In the genomic region with DNA sequence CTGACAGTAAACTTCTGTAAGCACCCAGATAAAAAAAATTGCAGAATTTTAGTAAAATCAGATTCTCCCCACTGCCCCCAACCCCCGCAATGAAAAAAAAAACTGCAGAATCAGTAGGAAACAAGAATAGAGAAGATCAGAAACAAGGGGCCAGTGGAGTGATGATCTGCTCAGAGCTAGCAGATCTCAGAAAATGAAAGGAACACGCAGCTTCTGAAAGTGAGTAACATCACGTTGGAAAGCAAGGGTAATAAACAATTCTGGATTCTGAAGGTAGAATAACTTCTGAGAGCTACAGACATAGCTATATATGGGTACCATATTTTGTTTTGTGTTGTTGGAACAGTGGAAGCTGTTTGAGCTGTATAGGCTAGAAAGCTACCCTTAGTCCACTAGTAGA, we compare ENCODE assay signal across 23 cellular contexts. TPM values are rescaled to one million over a fixed set of nuclear protein-coding genes. Genes with fewer than 3 reads are reported as not detected.
DNase-seq lines count a peak whose midpoint lies in the region; ATAC-seq, FAIRE-seq and TF ChIP-seq lines count a peak whose summit lies in the region.
"Had no signal": no experiment of that assay in that cellular context is flagged by ENCODE, and none has a peak within 500 bp of the region (broad histone marks: within the 10 kb centered on the region; RNA-seq: fewer than 3 reads in every experiment).

No MANE protein-coding gene starts in this region.

- peak overlapping the region; percentile 66 for H3K27ac Mint-ChIP-seq in activated CD8-positive, alpha-beta memory T cell treated with anti-CD3 and anti-CD28 coated beads, Interleukin-2, amount 10 ng/mL, durations not matched to agents 7 days and 5 days
- peak overlapping the region; percentile 4 for H3K27ac Mint-ChIP-seq in activated CD8-positive, alpha-beta T cell treated with anti-CD3 and anti-CD28 coated beads, Interleukin-2, amount 10 ng/mL, durations not matched to agents 7 days and 5 days
- peak overlapping the region; percentile 19 for H3K27ac Mint-ChIP-seq in natural killer cell treated with Interleukin-12 subunit alpha and Interleukin-12 subunit beta and Interleukin-15 and Interleukin-18, amount 100 ng/mL, for 72 hours

- H3K4me3 Mint-ChIP-seq in activated CD8-positive, alpha-beta memory T cell treated with anti-CD3 and anti-CD28 coated beads, Interleukin-2, amount 10 ng/mL, durations not matched to agents 7 days and 5 days = no peak overlapping the region
- H3K4me3 Mint-ChIP-seq in activated CD8-positive, alpha-beta T cell treated with anti-CD3 and anti-CD28 coated beads, Interleukin-2, amount 10 ng/mL, durations not matched to agents 7 days and 5 days = no peak overlapping the region
- H3K4me3 Mint-ChIP-seq in natural killer cell treated with Interleukin-12 subunit alpha and Interleukin-12 subunit beta and Interleukin-15 and Interleukin-18, amount 100 ng/mL, for 72 hours = no peak overlapping the region
- H3K4me3 Mint-ChIP-seq: H9 had no signal

- no peak for TF ChIP-seq POLR2A in GM12892 (IDR thresholded peaks at IDR 0.05; ENCODE audit: low read depth, low read length)

- CTCF ChIA-PET in activated CD8-positive, alpha-beta memory T cell treated with anti-CD3 and anti-CD28 coated beads, Interleukin-2, amount 10 ng/mL, durations not matched to agents 7 days and 5 days (lab: Charles Lee) = no interaction called here
- CTCF ChIA-PET in activated CD8-positive, alpha-beta T cell treated with anti-CD3 and anti-CD28 coated beads, Interleukin-2, amount 10 ng/mL, durations not matched to agents 7 days and 5 days (lab: Charles Lee) = interaction anchor here (2.2 kb wide), 1 partner anchor 26 kb away, joined by 6 read pairs; no protein-coding TSS in a partner anchor

- no peaks in the 10 kb centered on the region for H3K9me3 Mint-ChIP-seq in activated CD8-positive, alpha-beta memory T cell treated with anti-CD3 and anti-CD28 coated beads, Interleukin-2, amount 10 ng/mL, durations not matched to agents 7 days and 5 days (ENCODE audit: low read depth)
- H3K9me3 Mint-ChIP-seq in activated CD8-positive, alpha-beta T cell treated with anti-CD3 and anti-CD28 coated beads, Interleukin-2, amount 10 ng/mL, durations not matched to agents 7 days and 5 days (ENCODE audit: insufficient read depth) = no peaks in the 10 kb centered on the region
- H3K9me3 Mint-ChIP-seq in natural killer cell treated with Interleukin-12 subunit alpha and Interleukin-12 subunit beta and Interleukin-15 and Interleukin-18, amount 100 ng/mL, for 72 hours = no peaks in the 10 kb centered on the region
- H3K9me3 Mint-ChIP-seq: activated T-helper 2 cell treated with anti-CD3 and anti-CD28 coated beads, Interferon-gamma antibody, Interleukin-2, Interleukin-4, amounts not matched to agents 10 μg/mL and 5 μg/mL and 100 μg/mL, durations not matched to agents 14 hours and 24 hours and 36 hours; H9 had no signal

- H3K4me1 Mint-ChIP-seq in activated CD8-positive, alpha-beta memory T cell treated with anti-CD3 and anti-CD28 coated beads, Interleukin-2, amount 10 ng/mL, durations not matched to agents 7 days and 5 days = peaks cover 11% of the 10 kb centered on the region
- peaks cover 17% of the 10 kb centered on the region for H3K4me1 Mint-ChIP-seq in activated CD8-positive, alpha-beta T cell treated with anti-CD3 and anti-CD28 coated beads, Interleukin-2, amount 10 ng/mL, durations not matched to agents 7 days and 5 days (ENCODE audit: low read depth)
- H3K4me1 Mint-ChIP-seq in natural killer cell treated with Interleukin-12 subunit alpha and Interleukin-12 subunit beta and Interleukin-15 and Interleukin-18, amount 100 ng/mL, for 72 hours (ENCODE audit: low read depth in 2 of 2) = peaks cover 0 to 6% of the 10 kb centered on the region in 2 donors
- H3K4me1 Mint-ChIP-seq: H9 had no signal

- H3K36me3 Mint-ChIP-seq in activated CD8-positive, alpha-beta memory T cell treated with anti-CD3 and anti-CD28 coated beads, Interleukin-2, amount 10 ng/mL, durations not matched to agents 7 days and 5 days = peaks cover 65% of the 10 kb centered on the region
- peaks cover 85% of the 10 kb centered on the region for H3K36me3 Mint-ChIP-seq in activated CD8-positive, alpha-beta T cell treated with anti-CD3 and anti-CD28 coated beads, Interleukin-2, amount 10 ng/mL, durations not matched to agents 7 days and 5 days (ENCODE audit: low read depth)
- peaks cover 33% of the 10 kb centered on the region for H3K36me3 Mint-ChIP-seq in natural killer cell treated with Interleukin-12 subunit alpha and Interleukin-12 subunit beta and Interleukin-15 and Interleukin-18, amount 100 ng/mL, for 72 hours

- no peak for DNase-seq in activated CD8-positive, alpha-beta memory T cell treated with anti-CD3 and anti-CD28 coated beads, Interleukin-2, amount 10 ng/mL, durations not matched to agents 7 days and 5 days
- no peak for DNase-seq in activated CD8-positive, alpha-beta memory T cell treated with anti-CD3 and anti-CD28 coated beads, Interleukin-2, amount 50 U/mL, for 4 hours
- DNase-seq in GM12892 (ENCODE audit: insufficient read length) = no peak
- no peak for DNase-seq in activated CD8-positive, alpha-beta T cell treated with anti-CD3 and anti-CD28 coated beads, Interleukin-2, amount 10 ng/mL, durations not matched to agents 7 days and 5 days
- DNase-seq in natural killer cell treated with Interleukin-12 subunit alpha and Interleukin-12 subunit beta and Interleukin-15 and Interleukin-18, amount 100 ng/mL, for 72 hours (ENCODE audit: low spot score) = no peak
- DNase-seq: amygdala; BE2C; cortex of kidney; foreskin melanocyte; H9; left cardiac atrium; NCI-H1048; NCI-H1694 treated with DMSO at 0.1 percent for 48 hours; NCI-H2171 treated with DMSO at 0.1 percent for 48 hours; NCI-H524; NK-92 treated with Interleukin-12 subunit alpha and Interleukin-12 subunit beta, amount 100 ng/mL, for 24 hours; SIG-M5; upper lobe of right lung had no signal

- POLR2A ChIA-PET in activated CD8-positive, alpha-beta T cell treated with anti-CD3 and anti-CD28 coated beads, Interleukin-2, amount 10 ng/mL, durations not matched to agents 7 days and 5 days (lab: Charles Lee) = no interaction called here

- ATAC-seq in activated CD8-positive, alpha-beta memory T cell treated with anti-CD3 and anti-CD28 coated beads, Interleukin-2, amount 10 ng/mL, durations not matched to agents 7 days and 5 days = no peak
- no peak for ATAC-seq in activated CD8-positive, alpha-beta T cell treated with anti-CD3 and anti-CD28 coated beads, Interleukin-2, amount 10 ng/mL, durations not matched to agents 7 days and 5 days
- no peak for ATAC-seq in natural killer cell treated with Interleukin-12 subunit alpha and Interleukin-12 subunit beta and Interleukin-15 and Interleukin-18, amount 100 ng/mL, for 72 hours
- ATAC-seq in GM21526 (IDR thresholded peaks at IDR 0.05; ENCODE audit: low FRiP score, unreplicated experiment) = no peak
- no peak for ATAC-seq in HG02840 (IDR thresholded peaks at IDR 0.05; ENCODE audit: low FRiP score, unreplicated experiment)
- no peak for ATAC-seq in HG02763 (IDR thresholded peaks at IDR 0.05; ENCODE audit: unreplicated experiment)
- ATAC-seq: left cardiac atrium, upper lobe of right lung had no signal

- H3K27me3 Mint-ChIP-seq in activated CD8-positive, alpha-beta memory T cell treated with anti-CD3 and anti-CD28 coated beads, Interleukin-2, amount 10 ng/mL, durations not matched to agents 7 days and 5 days = no peaks in the 10 kb centered on the region
- no peaks in the 10 kb centered on the region for H3K27me3 Mint-ChIP-seq in activated CD8-positive, alpha-beta T cell treated with anti-CD3 and anti-CD28 coated beads, Interleukin-2, amount 10 ng/mL, durations not matched to agents 7 days and 5 days (ENCODE audit: low read depth)
- no peaks in the 10 kb centered on the region for H3K27me3 Mint-ChIP-seq in natural killer cell treated with Interleukin-12 subunit alpha and Interleukin-12 subunit beta and Interleukin-15 and Interleukin-18, amount 100 ng/mL, for 72 hours

- FAIRE-seq in GM12892 (lab: Jason Lieb, UNC) = peak; percentile 24
- FAIRE-seq: GM12891 had no signal

RNA-seq across cellular contexts. Expression of a gene that starts 23.2 kb away (rescaled TPM):
- total RNA-seq in activated CD8-positive, alpha-beta memory T cell treated with anti-CD3 and anti-CD28 coated beads, Interleukin-2, amount 10 ng/mL, durations not matched to agents 7 days and 5 days = 10 to 100 TPM; 75.5 to 77.2 TPM
- polyA plus RNA-seq in GM12892 (2012; ENCODE audit: missing spikeins) = 90.2 TPM
- 10 to 100 TPM; 55.8 to 63.9 TPM for total RNA-seq in activated CD8-positive, alpha-beta T cell treated with anti-CD3 and anti-CD28 coated beads, Interleukin-2, amount 10 ng/mL, durations not matched to agents 7 days and 5 days
- total RNA-seq in natural killer cell treated with Interleukin-12 subunit alpha and Interleukin-12 subunit beta and Interleukin-15 and Interleukin-18, amount 100 ng/mL, for 72 hours = 10 to 100 TPM; 32.9 to 69.1 TPM

Comparison
In these comparisons a context has a peak if more than half of its experiments do, and no peak if none do; other contexts are left out.
1. H3K27ac Mint-ChIP-seq: peak in every context shown above with its lines; median percentile 66 in activated CD8-positive, alpha-beta memory T cell treated with anti-CD3 and anti-CD28 coated beads, Interleukin-2, amount 10 ng/mL, durations not matched to agents 7 days and 5 days; 19 in natural killer cell treated with Interleukin-12 subunit alpha and Interleukin-12 subunit beta and Interleukin-15 and Interleukin-18, amount 100 ng/mL, for 72 hours; 4 in activated CD8-positive, alpha-beta T cell treated with anti-CD3 and anti-CD28 coated beads, Interleukin-2, amount 10 ng/mL, durations not matched to agents 7 days and 5 days.